ENCODE assay signal across 1 cellular context in the genomic region with DNA sequence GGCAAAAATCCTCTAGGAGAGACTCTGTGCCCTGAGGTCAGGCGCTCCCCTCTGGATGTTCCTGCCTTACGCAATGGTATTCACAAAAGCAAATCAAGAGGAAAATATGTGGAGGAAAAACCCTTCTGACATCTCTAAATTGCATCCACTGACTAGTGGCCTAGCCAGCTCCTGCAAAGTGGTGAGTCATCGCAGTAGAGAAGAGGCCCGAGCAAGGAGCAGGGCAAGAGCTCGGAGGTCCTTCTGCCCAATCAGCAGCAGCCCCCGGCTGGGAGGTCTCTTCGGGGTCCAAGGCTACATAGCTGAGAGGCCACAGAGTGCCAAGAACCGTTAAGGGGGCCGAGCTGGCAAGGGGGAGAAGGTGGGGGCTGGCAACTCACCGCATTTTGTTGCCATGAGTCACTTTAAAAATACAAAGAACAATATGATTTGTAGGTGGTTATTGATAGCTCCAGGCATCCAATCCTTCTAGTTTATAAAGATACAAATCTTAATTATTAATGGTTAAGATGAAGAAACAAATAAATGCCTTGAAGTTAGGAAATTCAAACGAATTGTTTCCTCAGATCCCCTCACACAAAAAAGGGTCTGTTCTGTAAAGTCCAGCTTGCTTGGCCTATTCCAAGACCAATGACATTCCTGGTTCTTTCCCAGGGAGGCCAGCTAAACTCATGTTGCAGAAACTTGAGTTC.
TF ChIP-seq lines count a peak whose summit lies in the region.

No MANE protein-coding gene starts in this region.

TF ChIP-seq in HepG2, 621 proteins besides CTCF, POLR2A, EP300 and RAD21 (continued from another document and continues in another):
- TF ChIP-seq, protein P1, sequence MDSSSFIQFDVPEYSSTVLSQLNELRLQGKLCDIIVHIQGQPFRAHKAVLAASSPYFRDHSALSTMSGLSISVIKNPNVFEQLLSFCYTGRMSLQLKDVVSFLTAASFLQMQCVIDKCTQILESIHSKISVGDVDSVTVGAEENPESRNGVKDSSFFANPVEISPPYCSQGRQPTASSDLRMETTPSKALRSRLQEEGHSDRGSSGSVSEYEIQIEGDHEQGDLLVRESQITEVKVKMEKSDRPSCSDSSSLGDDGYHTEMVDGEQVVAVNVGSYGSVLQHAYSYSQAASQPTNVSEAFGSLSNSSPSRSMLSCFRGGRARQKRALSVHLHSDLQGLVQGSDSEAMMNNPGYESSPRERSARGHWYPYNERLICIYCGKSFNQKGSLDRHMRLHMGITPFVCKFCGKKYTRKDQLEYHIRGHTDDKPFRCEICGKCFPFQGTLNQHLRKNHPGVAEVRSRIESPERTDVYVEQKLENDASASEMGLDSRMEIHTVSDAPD (CRISPR knock-in tag; IDR thresholded peaks at IDR 0.05) = peak; percentile 56; the same call in 1 of the 2 replicates
- TF ChIP-seq SP4 (CRISPR knock-in tag; IDR thresholded peaks at IDR 0.05) (no peak), ZNF773 (CRISPR knock-in tag; IDR thresholded peaks at IDR 0.05; ENCODE audit: borderline replicate concordance) (no peak), TBP (CRISPR knock-in tag; IDR thresholded peaks at IDR 0.05) (no peak), KLF6 (CRISPR knock-in tag; IDR thresholded peaks at IDR 0.05) (no peak), XBP1 (CRISPR knock-in tag; IDR thresholded peaks at IDR 0.05) (no peak; the same call in 1 of the 2 replicates), ZNF543 (CRISPR knock-in tag; IDR thresholded peaks at IDR 0.05) (no peak), ZNF883 (CRISPR knock-in tag; IDR thresholded peaks at IDR 0.05; ENCODE audit: not compliant biosample characterization) (no peak), ZNF672 (CRISPR knock-in tag; IDR thresholded peaks at IDR 0.05) (no peak), NPAS2 (CRISPR knock-in tag; IDR thresholded peaks at IDR 0.05; ENCODE audit: borderline replicate concordance) (no peak), ZNF816 (CRISPR knock-in tag; IDR thresholded peaks at IDR 0.05; ENCODE audit: borderline replicate concordance) (no peak), ATF1 (CRISPR knock-in tag; IDR thresholded peaks at IDR 0.05) (no peak), NONO (IDR thresholded peaks at IDR 0.05) (no peak), NONO (CRISPR knock-in tag; conservative IDR thresholded peaks at IDR 0.05) (no peak), ZNF256 (CRISPR knock-in tag; conservative IDR thresholded peaks at IDR 0.05) (no peak), ARNT2 (CRISPR knock-in tag; IDR thresholded peaks at IDR 0.05; ENCODE audit: low read depth) (no peak), KDM4B (CRISPR knock-in tag; IDR thresholded peaks at IDR 0.05) (no peak), ZFP82 (CRISPR knock-in tag; IDR thresholded peaks at IDR 0.05; ENCODE audit: borderline replicate concordance) (no peak), RFX3 (CRISPR knock-in tag; IDR thresholded peaks at IDR 0.05) (no peak), ZNF121 (CRISPR knock-in tag; IDR thresholded peaks at IDR 0.05) (no peak), ZNF549 (CRISPR knock-in tag; IDR thresholded peaks at IDR 0.05) (no peak), ZNF33A (CRISPR knock-in tag; IDR thresholded peaks at IDR 0.05; ENCODE audit: borderline replicate concordance) (peak; percentile 23; the same call in 1 of the 2 replicates), KDM1A (CRISPR knock-in tag; IDR thresholded peaks at IDR 0.05) (0 out of 2 replicates have a peak, but pooled peaks have one; percentile 34), PHB2 (IDR thresholded peaks at IDR 0.05; ENCODE audit: partially characterized antibody) (no peak), ZNF564 (CRISPR knock-in tag; IDR thresholded peaks at IDR 0.05) (0 out of 2 replicates have a peak, but pooled peaks have one; percentile 37), ZEB1 (IDR thresholded peaks at IDR 0.05; ENCODE audit: insufficient replicate concordance, low read depth) (peak; percentile 82), KAT8 (CRISPR knock-in tag; IDR thresholded peaks at IDR 0.05) (no peak; the same call in 1 of the 2 replicates), MLLT10 (CRISPR knock-in tag; IDR thresholded peaks at IDR 0.05) (no peak), SMAD1 (CRISPR knock-in tag; IDR thresholded peaks at IDR 0.05; ENCODE audit: borderline replicate concordance, low read depth) (no peak)
- TF ChIP-seq, protein P2, sequence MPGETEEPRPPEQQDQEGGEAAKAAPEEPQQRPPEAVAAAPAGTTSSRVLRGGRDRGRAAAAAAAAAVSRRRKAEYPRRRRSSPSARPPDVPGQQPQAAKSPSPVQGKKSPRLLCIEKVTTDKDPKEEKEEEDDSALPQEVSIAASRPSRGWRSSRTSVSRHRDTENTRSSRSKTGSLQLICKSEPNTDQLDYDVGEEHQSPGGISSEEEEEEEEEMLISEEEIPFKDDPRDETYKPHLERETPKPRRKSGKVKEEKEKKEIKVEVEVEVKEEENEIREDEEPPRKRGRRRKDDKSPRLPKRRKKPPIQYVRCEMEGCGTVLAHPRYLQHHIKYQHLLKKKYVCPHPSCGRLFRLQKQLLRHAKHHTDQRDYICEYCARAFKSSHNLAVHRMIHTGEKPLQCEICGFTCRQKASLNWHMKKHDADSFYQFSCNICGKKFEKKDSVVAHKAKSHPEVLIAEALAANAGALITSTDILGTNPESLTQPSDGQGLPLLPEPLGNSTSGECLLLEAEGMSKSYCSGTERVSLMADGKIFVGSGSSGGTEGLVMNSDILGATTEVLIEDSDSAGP (CRISPR knock-in tag; IDR thresholded peaks at IDR 0.05; ENCODE audit: borderline replicate concordance) = peak; percentile 64; the same call in 1 of the 2 replicates
- TF ChIP-seq, protein P3, sequence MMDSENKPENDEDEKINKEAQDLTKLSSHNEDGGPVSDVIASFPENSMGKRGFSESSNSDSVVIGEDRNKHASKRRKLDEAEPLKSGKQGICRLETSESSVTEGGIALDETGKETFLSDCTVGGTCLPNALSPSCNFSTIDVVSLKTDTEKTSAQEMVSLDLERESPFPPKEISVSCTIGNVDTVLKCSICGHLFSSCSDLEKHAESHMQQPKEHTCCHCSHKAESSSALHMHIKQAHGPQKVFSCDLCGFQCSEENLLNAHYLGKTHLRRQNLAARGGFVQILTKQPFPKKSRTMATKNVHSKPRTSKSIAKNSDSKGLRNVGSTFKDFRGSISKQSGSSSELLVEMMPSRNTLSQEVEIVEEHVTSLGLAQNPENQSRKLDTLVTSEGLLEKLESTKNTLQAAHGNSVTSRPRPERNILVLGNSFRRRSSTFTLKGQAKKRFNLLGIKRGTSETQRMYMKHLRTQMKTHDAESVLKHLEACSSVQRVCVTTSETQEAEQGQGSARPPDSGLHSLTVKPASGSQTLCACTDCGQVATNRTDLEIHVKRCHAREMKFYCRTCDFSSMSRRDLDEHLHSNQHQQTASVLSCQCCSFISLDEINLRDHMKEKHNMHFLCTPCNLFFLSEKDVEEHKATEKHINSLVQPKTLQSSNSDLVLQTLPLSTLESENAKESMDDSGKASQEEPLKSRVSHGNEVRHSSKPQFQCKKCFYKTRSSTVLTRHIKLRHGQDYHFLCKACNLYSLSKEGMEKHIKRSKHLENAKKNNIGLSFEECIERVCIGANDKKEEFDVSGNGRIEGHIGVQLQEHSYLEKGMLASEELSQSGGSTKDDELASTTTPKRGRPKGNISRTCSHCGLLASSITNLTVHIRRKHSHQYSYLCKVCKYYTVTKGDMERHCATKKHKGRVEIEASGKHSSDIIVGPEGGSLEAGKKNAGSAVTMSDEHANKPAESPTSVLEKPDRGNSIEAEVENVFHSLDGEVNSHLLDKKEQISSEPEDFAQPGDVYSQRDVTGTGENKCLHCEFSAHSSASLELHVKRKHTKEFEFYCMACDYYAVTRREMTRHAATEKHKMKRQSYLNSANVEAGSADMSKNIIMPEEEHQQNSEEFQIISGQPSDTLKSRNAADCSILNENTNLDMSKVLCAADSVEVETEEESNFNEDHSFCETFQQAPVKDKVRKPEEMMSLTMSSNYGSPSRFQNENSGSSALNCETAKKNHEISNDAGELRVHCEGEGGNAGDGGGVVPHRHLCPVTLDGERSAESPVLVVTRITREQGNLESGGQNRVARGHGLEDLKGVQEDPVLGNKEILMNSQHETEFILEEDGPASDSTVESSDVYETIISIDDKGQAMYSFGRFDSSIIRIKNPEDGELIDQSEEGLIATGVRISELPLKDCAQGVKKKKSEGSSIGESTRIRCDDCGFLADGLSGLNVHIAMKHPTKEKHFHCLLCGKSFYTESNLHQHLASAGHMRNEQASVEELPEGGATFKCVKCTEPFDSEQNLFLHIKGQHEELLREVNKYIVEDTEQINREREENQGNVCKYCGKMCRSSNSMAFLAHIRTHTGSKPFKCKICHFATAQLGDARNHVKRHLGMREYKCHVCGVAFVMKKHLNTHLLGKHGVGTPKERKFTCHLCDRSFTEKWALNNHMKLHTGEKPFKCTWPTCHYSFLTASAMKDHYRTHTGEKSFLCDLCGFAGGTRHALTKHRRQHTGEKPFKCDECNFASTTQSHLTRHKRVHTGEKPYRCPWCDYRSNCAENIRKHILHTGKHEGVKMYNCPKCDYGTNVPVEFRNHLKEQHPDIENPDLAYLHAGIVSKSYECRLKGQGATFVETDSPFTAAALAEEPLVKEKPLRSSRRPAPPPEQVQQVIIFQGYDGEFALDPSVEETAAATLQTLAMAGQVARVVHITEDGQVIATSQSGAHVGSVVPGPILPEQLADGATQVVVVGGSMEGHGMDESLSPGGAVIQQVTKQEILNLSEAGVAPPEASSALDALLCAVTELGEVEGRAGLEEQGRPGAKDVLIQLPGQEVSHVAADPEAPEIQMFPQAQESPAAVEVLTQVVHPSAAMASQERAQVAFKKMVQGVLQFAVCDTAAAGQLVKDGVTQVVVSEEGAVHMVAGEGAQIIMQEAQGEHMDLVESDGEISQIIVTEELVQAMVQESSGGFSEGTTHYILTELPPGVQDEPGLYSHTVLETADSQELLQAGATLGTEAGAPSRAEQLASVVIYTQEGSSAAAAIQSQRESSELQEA (CRISPR knock-in tag; IDR thresholded peaks at IDR 0.05; ENCODE audit: not compliant biosample characterization) = no peak
- TF ChIP-seq, protein P4, sequence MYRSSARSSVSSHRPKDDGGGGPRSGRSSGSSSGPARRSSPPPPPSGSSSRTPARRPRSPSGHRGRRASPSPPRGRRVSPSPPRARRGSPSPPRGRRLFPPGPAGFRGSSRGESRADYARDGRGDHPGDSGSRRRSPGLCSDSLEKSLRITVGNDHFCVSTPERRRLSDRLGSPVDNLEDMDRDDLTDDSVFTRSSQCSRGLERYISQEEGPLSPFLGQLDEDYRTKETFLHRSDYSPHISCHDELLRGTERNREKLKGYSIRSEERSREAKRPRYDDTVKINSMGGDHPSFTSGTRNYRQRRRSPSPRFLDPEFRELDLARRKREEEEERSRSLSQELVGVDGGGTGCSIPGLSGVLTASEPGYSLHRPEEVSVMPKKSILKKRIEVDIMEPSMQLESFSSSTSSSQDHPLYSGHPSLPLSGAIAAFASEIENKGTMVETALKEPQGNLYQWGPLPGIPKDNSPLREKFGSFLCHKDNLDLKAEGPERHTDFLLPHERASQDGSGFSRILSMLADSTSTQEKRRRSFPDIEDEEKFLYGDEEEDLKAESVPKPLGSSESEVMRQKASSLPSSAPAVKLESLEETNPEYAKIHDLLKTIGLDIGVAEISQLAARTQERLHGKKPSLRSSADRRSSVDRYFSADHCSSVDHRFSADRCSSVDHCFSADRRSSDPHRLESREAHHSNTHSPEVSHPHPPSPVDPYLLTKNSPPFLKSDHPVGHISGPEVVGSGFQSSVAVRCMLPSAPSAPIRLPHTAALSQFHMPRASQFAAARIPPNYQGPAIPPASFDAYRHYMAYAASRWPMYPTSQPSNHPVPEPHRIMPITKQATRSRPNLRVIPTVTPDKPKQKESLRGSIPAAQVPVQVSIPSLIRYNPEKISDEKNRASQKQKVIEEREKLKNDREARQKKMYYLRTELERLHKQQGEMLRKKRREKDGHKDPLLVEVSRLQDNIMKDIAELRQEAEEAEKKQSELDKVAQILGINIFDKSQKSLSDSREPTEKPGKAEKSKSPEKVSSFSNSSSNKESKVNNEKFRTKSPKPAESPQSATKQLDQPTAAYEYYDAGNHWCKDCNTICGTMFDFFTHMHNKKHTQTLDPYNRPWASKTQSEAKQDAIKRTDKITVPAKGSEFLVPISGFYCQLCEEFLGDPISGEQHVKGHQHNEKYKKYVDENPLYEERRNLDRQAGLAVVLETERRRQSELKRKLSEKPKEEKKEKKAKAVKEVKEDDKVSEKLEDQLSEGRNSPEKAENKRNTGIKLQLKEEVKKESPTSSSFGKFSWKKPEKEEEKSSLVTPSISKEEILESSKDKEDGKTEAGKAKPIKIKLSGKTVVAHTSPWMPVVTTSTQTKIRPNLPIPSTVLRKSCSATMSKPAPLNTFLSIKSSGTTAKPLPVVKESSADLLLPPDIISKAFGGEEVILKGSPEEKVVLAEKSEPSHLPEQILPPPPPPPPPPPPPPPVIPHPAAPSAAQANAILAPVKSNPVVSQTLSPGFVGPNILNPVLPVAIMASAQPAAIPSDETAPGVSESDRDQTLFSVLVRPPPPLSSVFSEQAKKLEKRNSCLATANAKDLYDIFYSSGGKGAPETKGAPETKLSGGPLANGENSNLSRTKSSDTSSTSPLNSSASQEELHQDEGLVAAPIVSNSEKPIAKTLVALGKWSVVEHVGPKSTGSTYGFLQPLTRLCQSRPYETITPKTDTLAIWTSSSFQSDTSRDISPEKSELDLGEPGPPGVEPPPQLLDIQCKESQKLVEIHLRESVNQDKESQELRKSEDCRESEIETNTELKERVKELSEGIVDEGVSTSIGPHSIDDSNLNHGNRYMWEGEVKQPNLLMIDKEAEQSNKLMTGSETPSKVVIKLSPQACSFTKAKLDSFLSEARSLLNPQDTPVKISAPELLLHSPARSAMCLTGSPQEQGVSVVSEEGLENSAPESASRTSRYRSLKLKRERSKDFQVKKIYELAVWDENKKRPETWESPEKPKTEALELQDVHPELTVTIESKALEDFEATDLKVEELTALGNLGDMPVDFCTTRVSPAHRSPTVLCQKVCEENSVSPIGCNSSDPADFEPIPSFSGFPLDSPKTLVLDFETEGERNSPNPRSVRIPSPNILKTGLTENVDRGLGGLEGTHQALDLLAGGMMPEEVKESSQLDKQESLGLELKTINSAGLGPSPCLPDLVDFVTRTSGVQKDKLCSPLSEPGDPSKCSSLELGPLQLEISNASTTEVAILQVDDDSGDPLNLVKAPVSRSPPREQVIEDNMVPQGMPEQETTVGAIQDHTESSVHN (CRISPR knock-in tag; IDR thresholded peaks at IDR 0.05) = no peak
- TF ChIP-seq, protein P5, sequence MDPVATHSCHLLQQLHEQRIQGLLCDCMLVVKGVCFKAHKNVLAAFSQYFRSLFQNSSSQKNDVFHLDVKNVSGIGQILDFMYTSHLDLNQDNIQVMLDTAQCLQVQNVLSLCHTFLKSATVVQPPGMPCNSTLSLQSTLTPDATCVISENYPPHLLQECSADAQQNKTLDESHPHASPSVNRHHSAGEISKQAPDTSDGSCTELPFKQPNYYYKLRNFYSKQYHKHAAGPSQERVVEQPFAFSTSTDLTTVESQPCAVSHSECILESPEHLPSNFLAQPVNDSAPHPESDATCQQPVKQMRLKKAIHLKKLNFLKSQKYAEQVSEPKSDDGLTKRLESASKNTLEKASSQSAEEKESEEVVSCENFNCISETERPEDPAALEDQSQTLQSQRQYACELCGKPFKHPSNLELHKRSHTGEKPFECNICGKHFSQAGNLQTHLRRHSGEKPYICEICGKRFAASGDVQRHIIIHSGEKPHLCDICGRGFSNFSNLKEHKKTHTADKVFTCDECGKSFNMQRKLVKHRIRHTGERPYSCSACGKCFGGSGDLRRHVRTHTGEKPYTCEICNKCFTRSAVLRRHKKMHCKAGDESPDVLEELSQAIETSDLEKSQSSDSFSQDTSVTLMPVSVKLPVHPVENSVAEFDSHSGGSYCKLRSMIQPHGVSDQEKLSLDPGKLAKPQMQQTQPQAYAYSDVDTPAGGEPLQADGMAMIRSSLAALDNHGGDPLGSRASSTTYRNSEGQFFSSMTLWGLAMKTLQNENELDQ (CRISPR knock-in tag; IDR thresholded peaks at IDR 0.05; ENCODE audit: borderline replicate concordance) = no peak
- TF ChIP-seq, protein P6, sequence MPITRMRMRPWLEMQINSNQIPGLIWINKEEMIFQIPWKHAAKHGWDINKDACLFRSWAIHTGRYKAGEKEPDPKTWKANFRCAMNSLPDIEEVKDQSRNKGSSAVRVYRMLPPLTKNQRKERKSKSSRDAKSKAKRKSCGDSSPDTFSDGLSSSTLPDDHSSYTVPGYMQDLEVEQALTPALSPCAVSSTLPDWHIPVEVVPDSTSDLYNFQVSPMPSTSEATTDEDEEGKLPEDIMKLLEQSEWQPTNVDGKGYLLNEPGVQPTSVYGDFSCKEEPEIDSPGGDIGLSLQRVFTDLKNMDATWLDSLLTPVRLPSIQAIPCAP (CRISPR knock-in tag; IDR thresholded peaks at IDR 0.05; ENCODE audit: low read depth) = no peak
